In genomic region chr18:67300498-67300897, GRCh38 we compare ENCODE assay signal across 15 cellular contexts.
DNase-seq lines count a peak whose midpoint lies in the region; ATAC-seq and TF ChIP-seq lines count a peak whose summit lies in the region.
"Had no signal": no experiment of that assay in that cellular context is flagged by ENCODE, and none has a peak within 500 bp of the region (broad histone marks: within the 10 kb centered on the region; RNA-seq: fewer than 3 reads in every experiment).

No MANE protein-coding gene starts in this region.

- H4K20me1 ChIP-seq in OCI-LY7 (ENCODE audit: insufficient read depth, low read length): no peaks in the 10 kb centered on the region

- H3K36me3 Mint-ChIP-seq in CD4-positive, CD25-positive, alpha-beta regulatory T cell: no peaks in the 10 kb centered on the region
- peaks cover 8% of the 10 kb centered on the region for H3K36me3 Mint-ChIP-seq in glutamatergic neuron (ENCODE audit: unreplicated experiment)

- H3K9me2 ChIP-seq in OCI-LY7 (ENCODE audit: insufficient read depth, low read length): no peaks in the 10 kb centered on the region

- no peak overlapping the region for H3K27ac Mint-ChIP-seq in CD4-positive, CD25-positive, alpha-beta regulatory T cell
- no peak overlapping the region for H3K27ac Mint-ChIP-seq in glutamatergic neuron (ENCODE audit: unreplicated experiment)
- H3K27ac Mint-ChIP-seq: CD8-positive, alpha-beta memory T cell had no signal

- H3K27ac ChIP-seq in CD4-positive, CD25-positive, alpha-beta regulatory T cell (ENCODE audit: insufficient read depth, low read length, poor library complexity, severe bottlenecking): no peak overlapping the region
- H3K27ac ChIP-seq in OCI-LY7 (ENCODE audit: low read depth, low read length, poor library complexity, severe bottlenecking): no peak overlapping the region
- H3K27ac ChIP-seq: esophagus squamous epithelium, suprapubic skin had no signal

- H3K36me3 ChIP-seq in CD4-positive, CD25-positive, alpha-beta regulatory T cell (ENCODE audit: control insufficient read depth, insufficient read depth, low read length): no peaks in the 10 kb centered on the region
- H3K36me3 ChIP-seq in OCI-LY7 (ENCODE audit: insufficient read depth, low read length): no peaks in the 10 kb centered on the region
- H3K36me3 ChIP-seq: esophagus squamous epithelium, HAP-1, suprapubic skin had no signal

- CTCF ChIA-PET in OCI-LY7 (lab: Charles Lee; ENCODE audit: unreplicated experiment): no interaction called here

- peaks cover 0 to 15% (median 5%) of the 10 kb centered on the region in 7 donors for H3K9me3 Mint-ChIP-seq in CD4-positive, CD25-positive, alpha-beta regulatory T cell
- no peaks in the 10 kb centered on the region for H3K9me3 Mint-ChIP-seq in glutamatergic neuron (ENCODE audit: unreplicated experiment)

- intact Hi-C loops in OCI-LY7 (cut with micrococcal nuclease; ENCODE audit: unreplicated experiment): no loop called here

- no peak overlapping the region for H2AFZ ChIP-seq in OCI-LY7 (ENCODE audit: low read length)

- H3K4me3 Mint-ChIP-seq in CD4-positive, CD25-positive, alpha-beta regulatory T cell: no peak overlapping the region
- H3K4me3 Mint-ChIP-seq in glutamatergic neuron (ENCODE audit: unreplicated experiment): no peak overlapping the region
- H3K4me3 Mint-ChIP-seq: CD8-positive, alpha-beta memory T cell had no signal

- no peak for TF ChIP-seq CTCF in OCI-LY7 (conservative IDR thresholded peaks at IDR 0.05; ENCODE audit: low read length)
- TF ChIP-seq CTCF in glutamatergic neuron (IDR thresholded peaks at IDR 0.05; ENCODE audit: partially characterized antibody, unreplicated experiment): no peak

- no peaks in the 10 kb centered on the region for H3K27me3 Mint-ChIP-seq in CD4-positive, CD25-positive, alpha-beta regulatory T cell
- peaks cover 2% of the 10 kb centered on the region for H3K27me3 Mint-ChIP-seq in glutamatergic neuron (ENCODE audit: unreplicated experiment)
- H3K27me3 Mint-ChIP-seq: CD8-positive, alpha-beta memory T cell had no signal

- no peaks in the 10 kb centered on the region for H3K4me1 Mint-ChIP-seq in CD4-positive, CD25-positive, alpha-beta regulatory T cell
- no peaks in the 10 kb centered on the region for H3K4me1 Mint-ChIP-seq in glutamatergic neuron (ENCODE audit: low read depth, unreplicated experiment)

- peak; percentile 81 for DNase-seq in DMS53 (lab: John Stamatoyannopoulos, UW)
- DNase-seq in DMS53 treated with DMSO at 0.1 percent for 48 hours (lab: John Stamatoyannopoulos, UW; ENCODE audit: unreplicated experiment): no peak
- DNase-seq in CD4-positive, CD25-positive, alpha-beta regulatory T cell: peak in 2 of 3 donors; percentile 32 to 40
- peak; percentile 64 for DNase-seq in OCI-LY7 (ENCODE audit: low spot score)
- peak; percentile 17 for DNase-seq in effector CD4-positive, alpha-beta T cell
- DNase-seq in pons (ENCODE audit: low spot score): no peak
- no peak for DNase-seq in glutamatergic neuron
- no peak for DNase-seq in mesenteric fat pad (ENCODE audit: low spot score)
- DNase-seq: 8988T, esophagus squamous epithelium, occipital lobe had no signal

- no peaks in the 10 kb centered on the region for H3K79me2 ChIP-seq in OCI-LY7 (ENCODE audit: insufficient read depth, low read depth, low read length)

- BruUV-seq in OCI-LY7 (replicated peaks; lab: Mats Ljungman, UMichigan): no TSS peak

- POLR2A ChIA-PET in OCI-LY7 (lab: Charles Lee): no interaction called here

- no peaks in the 10 kb centered on the region for H3K27me3 ChIP-seq in CD4-positive, CD25-positive, alpha-beta regulatory T cell (ENCODE audit: control insufficient read depth, insufficient read depth, low read length)
- H3K27me3 ChIP-seq: esophagus squamous epithelium, suprapubic skin had no signal

- H3K4me3 ChIP-seq in CD4-positive, CD25-positive, alpha-beta regulatory T cell (ENCODE audit: low read depth, low read length): no peak overlapping the region
- no peak overlapping the region for H3K4me3 ChIP-seq in OCI-LY7 (ENCODE audit: low read depth, low read length, poor library complexity, severe bottlenecking)
- H3K4me3 ChIP-seq: esophagus squamous epithelium, HAP-1, smooth muscle cell, suprapubic skin had no signal

- no peak for ATAC-seq in CD4-positive, CD25-positive, alpha-beta regulatory T cell (ENCODE audit: low read depth in 2 of 2)

- H3K9me3 ChIP-seq in CD4-positive, CD25-positive, alpha-beta regulatory T cell (ENCODE audit: control insufficient read depth in 2 of 2, low read length in 2 of 2): peaks cover 0 to 15% of the 10 kb centered on the region in 2 experiments
- no peaks in the 10 kb centered on the region for H3K9me3 ChIP-seq in OCI-LY7 (ENCODE audit: low read length)

- no peaks in the 10 kb centered on the region for H3K4me1 ChIP-seq in CD4-positive, CD25-positive, alpha-beta regulatory T cell (ENCODE audit: control insufficient read depth, insufficient read depth, low read length, poor library complexity, severe bottlenecking)
- H3K4me1 ChIP-seq in OCI-LY7 (ENCODE audit: insufficient read depth, low read length, poor library complexity, severe bottlenecking): no peaks in the 10 kb centered on the region
- H3K4me1 ChIP-seq: esophagus squamous epithelium, HAP-1, suprapubic skin had no signal

- H3K4me2 ChIP-seq in OCI-LY7 (ENCODE audit: low read length): no peak overlapping the region
- H3K4me2 ChIP-seq: smooth muscle cell had no signal

Comparison
In these comparisons a context has a peak if more than half of its experiments do, and no peak if none do; other contexts are left out.
1. DNase-seq: peak in DMS53 (single experiment), CD4-positive, CD25-positive, alpha-beta regulatory T cell (2 of 3), OCI-LY7 (single experiment) and effector CD4-positive, alpha-beta T cell (single experiment); none in DMS53 treated with DMSO at 0.1 percent for 48 hours (single experiment), pons (single experiment), glutamatergic neuron (single experiment) and mesenteric fat pad (single experiment).